In genomic region chr2:169452080-169452479, GRCh38 we compare ENCODE assay signal across 9 cellular contexts. TPM values are rescaled to one million over a fixed set of nuclear protein-coding genes. Genes with fewer than 3 reads are reported as not detected.
A peak's percentile ranks its signal among the peaks of the same experiment; 100 is the strongest.
DNase-seq lines count a peak whose midpoint lies in the region; ATAC-seq and TF ChIP-seq lines count a peak whose summit lies in the region.
"Had no signal": no experiment of that assay in that cellular context is flagged by ENCODE, and none has a peak within 500 bp of the region (broad histone marks: within the 10 kb centered on the region; RNA-seq: fewer than 3 reads in every experiment).

No MANE protein-coding gene starts in this region.

- POLR2A ChIA-PET in T-cell (lab: Charles Lee), result interaction anchor here (0.6 kb wide), 3 partner anchors 12 to 515 kb away, joined by 3 to 7 read pairs (median 3); no protein-coding TSS in a partner anchor

- H3K4me3 ChIP-seq in LNCaP clone FGC (ENCODE audit: low read depth, low read length), result no peak overlapping the region
- H3K4me3 ChIP-seq: SJSA1 had no signal

- H3K4me3 Mint-ChIP-seq in T-cell, result no peak overlapping the region

- ATAC-seq in left ventricle myocardium superior (peak; percentile 50), GM19397 (IDR thresholded peaks at IDR 0.05; ENCODE audit: unreplicated experiment) (no peak), T-cell (replicated peaks in 1 of 4) (no peak)

- peaks cover 4 to 11% of the 10 kb centered on the region in 2 donors for H3K27me3 Mint-ChIP-seq in T-cell

- TF ChIP-seq CTCF in LNCaP clone FGC (IDR thresholded peaks at IDR 0.05; ENCODE audit: control insufficient read depth, extremely low read depth, insufficient read depth), result peak; percentile 46

- H3K27ac Mint-ChIP-seq in T-cell, result no peak overlapping the region

- CTCF ChIA-PET in T-cell (lab: Charles Lee), result interaction anchor here (0.6 to 1.3 kb wide), 10 partner anchors 11 to 1686 kb away, joined by 3 to 9 read pairs (median 5); no protein-coding TSS in a partner anchor

- DNase-seq in Daoy (ENCODE audit: low read depth), result peak; percentile 28
- peak; percentile 22 for DNase-seq in LNCaP clone FGC (ENCODE audit: low read depth)
- DNase-seq in SKM-1 (lab: John Stamatoyannopoulos, UW; ENCODE audit: unreplicated experiment), result peak; percentile 11
- DNase-seq in left ventricle myocardium superior, result no peak
- DNase-seq in 8988T, result no peak
- DNase-seq in anterior cingulate cortex (lab: John Stamatoyannopoulos, UW), result no peak
- no peak for DNase-seq in T-cell

- peaks cover 0 to 3% (median 0%) of the 10 kb centered on the region in 3 donors for H3K9me3 Mint-ChIP-seq in T-cell

- intact Hi-C loops in left ventricle myocardium superior (cut with micrococcal nuclease), result no loop called here

- H3K36me3 Mint-ChIP-seq in T-cell, result no peaks in the 10 kb centered on the region

- no peaks in the 10 kb centered on the region for H3K4me1 Mint-ChIP-seq in T-cell

RNA-seq across cellular contexts. Expression of gene BBS5, which starts 27.2 kb away (rescaled TPM):
- total RNA-seq in Daoy (2014; rRNA removed; shearing (Covaris generic)), result 3.7 and 6.7 TPM in 2 replicates
- total RNA-seq in left ventricle myocardium superior (7.5 TPM), T-cell (1 to 10 TPM; 1.8 to 3.0 (median 2.0) TPM)

RNA-seq across cellular contexts. Expression of gene KLHL41, which starts 57.4 kb away (rescaled TPM):
- 0.15 and 0.51 TPM in 2 replicates for total RNA-seq in Daoy (2014; rRNA removed; shearing (Covaris generic))
- 168 TPM for total RNA-seq in left ventricle myocardium superior
- under 1 TPM in 3 of 5 donors, not detected in 2; 0.23 to 0.43 (median 0.35) TPM for total RNA-seq in T-cell

Comparison
In these comparisons a context has a peak if more than half of its experiments do, and no peak if none do; other contexts are left out.
1. DNase-seq: peak in Daoy (single experiment), LNCaP clone FGC (single experiment) and SKM-1 (single experiment); none in left ventricle myocardium superior (single experiment), 8988T (single experiment), anterior cingulate cortex (0 of 58) and T-cell (0 of 34).
2. RNA of gene KLHL41, which starts 57.4 kb away (total RNA-seq): 168 TPM in left ventricle myocardium superior (single experiment); 0.15 to 0.51 TPM in Daoy and 0.23 to 0.43 TPM in T-cell; every median in the first group is over 100 times any median in the second.